In the genomic region with DNA sequence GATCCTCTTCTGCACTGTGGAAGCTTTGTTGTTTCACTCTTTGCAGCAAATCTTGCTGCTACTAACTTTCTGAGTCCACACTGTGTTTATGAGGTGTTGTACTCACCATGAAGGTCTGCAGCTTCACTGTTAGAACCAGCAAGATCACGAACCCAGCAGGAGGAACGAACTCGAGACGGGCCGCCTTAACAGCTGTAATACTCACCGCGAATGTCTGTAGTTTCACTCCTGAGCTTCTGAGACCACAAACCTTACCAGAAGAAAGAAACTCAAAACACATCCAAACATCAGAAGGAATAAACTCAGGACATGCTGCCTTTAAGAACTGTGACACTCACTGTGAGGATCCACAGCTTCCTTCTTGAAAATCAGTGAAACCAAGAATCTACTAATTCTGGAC, we compare ENCODE assay signal across 15 cellular contexts. TPM values are rescaled to one million over a fixed set of nuclear protein-coding genes. Genes with fewer than 3 reads are reported as not detected.
A peak's percentile ranks its signal among the peaks of the same experiment; 100 is the strongest.
DNase-seq lines count a peak whose midpoint lies in the region; ATAC-seq, FAIRE-seq and TF ChIP-seq lines count a peak whose summit lies in the region.
"Had no signal": no experiment of that assay in that cellular context is flagged by ENCODE, and none has a peak within 500 bp of the region (broad histone marks: within the 10 kb centered on the region; RNA-seq: fewer than 3 reads in every experiment).

No MANE protein-coding gene starts in this region.

- peak; percentile 24 for DNase-seq in DND-41
- no peak for DNase-seq in GM23338 (ENCODE audit: low spot score)
- no peak for DNase-seq in H1 (ENCODE audit: low read depth in 1 of 2, low spot score in 2 of 2)
- DNase-seq in DMS 273 (lab: John Stamatoyannopoulos, UW; ENCODE audit: unreplicated experiment): no peak
- no peak for DNase-seq in mucosa of descending colon
- no peak for DNase-seq in occipital lobe (lab: John Stamatoyannopoulos, UW)
- DNase-seq: Caco-2; CD8-positive, alpha-beta memory T cell; DMS53; GM23248; H9; KBM-7 had no signal

- H2AFZ ChIP-seq in DND-41 (ENCODE audit: low read depth, low read length) (no peak overlapping the region), GM23338 (peak overlapping the region; percentile 43; the same call in 1 of the 2 replicates), KMS-11 (ENCODE audit: low read depth) (peak overlapping the region; percentile 61), H1 (ENCODE audit: low read length) (peak overlapping the region; percentile 32; the same call in 1 of the 2 replicates)
- H2AFZ ChIP-seq: GM23248 had no signal

- H3K27me3 Mint-ChIP-seq in GM23338 (ENCODE audit: insufficient read depth, low read depth, poor library complexity): peaks cover 4% of the 10 kb centered on the region

- no peak overlapping the region for H2BK12ac ChIP-seq in H1 (ENCODE audit: low read depth, low read length)

- CTCF ChIA-PET in H1 (lab: Charles Lee; ENCODE audit: partially characterized antibody): no interaction called here

- peaks cover 4% of the 10 kb centered on the region; the same call in 2 of the 3 replicates for H3K9me3 Mint-ChIP-seq in GM23338
- H3K9me3 Mint-ChIP-seq: CD8-positive, alpha-beta memory T cell had no signal

- H3K27me3 ChIP-seq in DND-41 (ENCODE audit: insufficient read depth, low read length, poor library complexity): no peaks in the 10 kb centered on the region
- no peaks in the 10 kb centered on the region for H3K27me3 ChIP-seq in GM23338 (ENCODE audit: insufficient read depth)
- H3K27me3 ChIP-seq in KMS-11 (ENCODE audit: insufficient read depth, low read depth): no peaks in the 10 kb centered on the region
- no peaks in the 10 kb centered on the region for H3K27me3 ChIP-seq in H1 (replicated peaks in 1 of 4; ENCODE audit: control insufficient read depth in 3 of 4, extremely low read depth in 1 of 4, insufficient read depth in 3 of 4, low read length in 3 of 4)

- no peak for TF ChIP-seq CTCF in DND-41 (IDR thresholded peaks at IDR 0.05; ENCODE audit: borderline replicate concordance, extremely low read depth, low read length, poor library complexity, severe bottlenecking)
- TF ChIP-seq CTCF in GM23338 (conservative IDR thresholded peaks at IDR 0.05; ENCODE audit: low read depth in 2 of 2): no peak
- no peak for TF ChIP-seq CTCF in KMS-11 (conservative IDR thresholded peaks at IDR 0.05; ENCODE audit: low read depth, low read length)
- no peak for TF ChIP-seq CTCF in H1 (IDR thresholded peaks at IDR 0.05; ENCODE audit: control extremely low read depth in 1 of 3, insufficient read depth in 1 of 3, low read depth in 1 of 3, low read length in 3 of 3)
- TF ChIP-seq CTCF in mucosa of descending colon (IDR thresholded peaks at IDR 0.05): no peak

- no peak overlapping the region for H4K8ac ChIP-seq in H1 (ENCODE audit: extremely low read depth, insufficient read depth, low read length)

- ATAC-seq in DND-41 (ENCODE audit: insufficient read depth, low read depth) (peak; percentile 59), GM23338 (no peak), mucosa of descending colon (no peak)

- no peaks in the 10 kb centered on the region for H3K23me2 ChIP-seq in H1 (ENCODE audit: low read depth, low read length)

- H3K14ac ChIP-seq in H1 (ENCODE audit: insufficient read length): no peak overlapping the region

- H2BK5ac ChIP-seq in H1 (ENCODE audit: low read depth, low read length): no peak overlapping the region

- H3K27ac ChIP-seq in DND-41 (ENCODE audit: low read length): no peak overlapping the region
- H3K27ac ChIP-seq in GM23338 (ENCODE audit: low read depth): no peak overlapping the region
- H3K27ac ChIP-seq in KMS-11: peak overlapping the region; percentile 74
- no peak overlapping the region for H3K27ac ChIP-seq in H1 (ENCODE audit: low read depth, low read length)
- H3K27ac ChIP-seq: 22Rv1, GM23248 had no signal

- no peak for TF ChIP-seq RAD21 in H1 (IDR thresholded peaks at IDR 0.05 in 1 of 2, conservative IDR thresholded peaks at IDR 0.05 in 1 of 2; ENCODE audit: low read depth in 2 of 2, low read length in 2 of 2)

- no peak overlapping the region for H3K4ac ChIP-seq in H1 (replicated peaks; ENCODE audit: insufficient read length, low read depth, low read length)

- H3K4me2 ChIP-seq in DND-41 (ENCODE audit: insufficient read depth, low read length) (no peak overlapping the region), GM23338 (no peak overlapping the region), KMS-11 (peak overlapping the region; percentile 75), H1 (ENCODE audit: insufficient read depth in 1 of 2, low read depth in 2 of 2, low read length in 2 of 2) (no peak overlapping the region)

- H3K79me1 ChIP-seq in H1 (ENCODE audit: low read depth, low read length): no peaks in the 10 kb centered on the region

- no peak overlapping the region for H3K4me3 Mint-ChIP-seq in GM23338
- H3K4me3 Mint-ChIP-seq: CD14-positive monocyte; CD8-positive, alpha-beta memory T cell; H9 had no signal

- H3K9ac ChIP-seq in DND-41 (ENCODE audit: low read depth, low read length): no peak overlapping the region
- peak overlapping the region; percentile 6; the same call in 1 of the 2 replicates for H3K9ac ChIP-seq in KMS-11
- H3K9ac ChIP-seq in H1 (replicated peaks in 1 of 4; ENCODE audit: extremely low read depth in 1 of 4, low read depth in 3 of 4, low read length in 3 of 4): no peak overlapping the region
- H3K9ac ChIP-seq: GM23248 had no signal

- H4K91ac ChIP-seq in H1 (replicated peaks; ENCODE audit: insufficient read length, low read length): no peak overlapping the region

- no peak overlapping the region for H3K18ac ChIP-seq in H1 (ENCODE audit: extremely low read depth, low read length)

- H2BK120ac ChIP-seq in H1 (replicated peaks; ENCODE audit: low read depth, low read length): no peak overlapping the region

- no peak for FAIRE-seq in H1 (lab: Jason Lieb, UNC)

- no peak overlapping the region for H2BK20ac ChIP-seq in H1 (ENCODE audit: low read length)

- H3K4me1 ChIP-seq in DND-41 (ENCODE audit: insufficient read depth, low read length) (no peaks in the 10 kb centered on the region), GM23338 (ENCODE audit: insufficient read depth) (no peaks in the 10 kb centered on the region), KMS-11 (ENCODE audit: low read depth, poor library complexity, severe bottlenecking) (peaks cover 24% of the 10 kb centered on the region), H1 (replicated peaks in 1 of 4; ENCODE audit: control insufficient read depth in 3 of 4, insufficient read depth in 4 of 4, low read length in 3 of 4) (no peaks in the 10 kb centered on the region), mucosa of descending colon (ENCODE audit: low read depth) (no peaks in the 10 kb centered on the region)
- H3K4me1 ChIP-seq: Caco-2 had no signal

- peaks cover 5% of the 10 kb centered on the region for H3K9me3 ChIP-seq in DND-41 (ENCODE audit: insufficient read depth, low read length, severe bottlenecking)
- no peaks in the 10 kb centered on the region for H3K9me3 ChIP-seq in H1 (ENCODE audit: insufficient read depth in 2 of 2, low read depth in 1 of 2, low read length in 1 of 2)
- no peaks in the 10 kb centered on the region for H3K9me3 ChIP-seq in mucosa of descending colon
- H3K9me3 ChIP-seq: Caco-2 had no signal

- no peak overlapping the region for H4K5ac ChIP-seq in H1 (ENCODE audit: insufficient read length, low read depth, low read length)

- H4K20me1 ChIP-seq in DND-41 (ENCODE audit: insufficient read depth, low read length) (no peaks in the 10 kb centered on the region), GM23338 (replicated peaks; ENCODE audit: insufficient read depth) (no peaks in the 10 kb centered on the region), KMS-11 (ENCODE audit: insufficient read depth) (no peaks in the 10 kb centered on the region), H1 (replicated peaks in 1 of 2; ENCODE audit: control insufficient read depth in 1 of 2, insufficient read depth in 2 of 2, low read length in 2 of 2) (no peaks in the 10 kb centered on the region)

- no peaks in the 10 kb centered on the region for H3K36me3 ChIP-seq in DND-41 (ENCODE audit: insufficient read depth, low read length)
- no peaks in the 10 kb centered on the region for H3K36me3 ChIP-seq in GM23338 (ENCODE audit: insufficient read depth)
- no peaks in the 10 kb centered on the region for H3K36me3 ChIP-seq in KMS-11 (ENCODE audit: insufficient read depth)
- H3K36me3 ChIP-seq in H1 (ENCODE audit: control insufficient read depth in 2 of 4, insufficient read depth in 4 of 4, low read length in 3 of 4): no peaks in the 10 kb centered on the region
- no peaks in the 10 kb centered on the region for H3K36me3 ChIP-seq in mucosa of descending colon (ENCODE audit: low read depth)

- 92% methylated on average over 7 of the region's 7 CpGs; no CpG with 5 or more reads in 1 of the 2 experiments for WGBS in H1 (ENCODE audit: extremely low coverage in 1 of 2, insufficient coverage in 1 of 2, insufficient read length in 1 of 2, insufficient replicate concordance in 2 of 2, low coverage in 1 of 2, low lambda C conversion rate in 2 of 2, missing lambda C conversion rate in 1 of 2), 2 experiments

- H3K23ac ChIP-seq in H1 (ENCODE audit: insufficient read length): no peak overlapping the region

- H3K56ac ChIP-seq in H1 (replicated peaks; ENCODE audit: insufficient read length, low read depth, low read length): no peak overlapping the region

- H3K4me1 Mint-ChIP-seq in GM23338: no peaks in the 10 kb centered on the region
- H3K4me1 Mint-ChIP-seq: CD8-positive, alpha-beta memory T cell; H9 had no signal

- TF ChIP-seq EP300 in H1 (IDR thresholded peaks at IDR 0.05; ENCODE audit: borderline replicate concordance in 1 of 2, low read depth in 2 of 2, low read length in 2 of 2): no peak

- no peak for TF ChIP-seq POLR2A in H1 (IDR thresholded peaks at IDR 0.05; ENCODE audit: control extremely low read depth in 1 of 2, low read depth in 2 of 2, low read length in 2 of 2)

- POLR2A ChIA-PET in H1 (lab: Charles Lee; ENCODE audit: partially characterized antibody): no interaction called here

- no peak overlapping the region for H3K27ac Mint-ChIP-seq in GM23338
- H3K27ac Mint-ChIP-seq: CD14-positive monocyte; CD8-positive, alpha-beta memory T cell had no signal

- no peaks in the 10 kb centered on the region for H3F3A ChIP-seq in GM23338 (replicated peaks; ENCODE audit: low read depth)

- no peaks in the 10 kb centered on the region for H3K36me3 Mint-ChIP-seq in GM23338 (ENCODE audit: low read depth)
- H3K36me3 Mint-ChIP-seq: CD14-positive monocyte; CD8-positive, alpha-beta memory T cell had no signal

- intact Hi-C loops in mucosa of descending colon (cut with DNase I, micrococcal nuclease): no loop called here

- 0 out of 2 replicates have a peak, but pooled peaks cover 7% of the 10 kb centered on the region for H3K9me2 ChIP-seq in GM23338 (ENCODE audit: insufficient read depth)

- no peak overlapping the region for H2BK15ac ChIP-seq in H1 (ENCODE audit: low read length)

- no peak overlapping the region for H2AK5ac ChIP-seq in H1 (ENCODE audit: low read depth, low read length)

- H3K79me2 ChIP-seq in DND-41 (ENCODE audit: insufficient read depth, low read length) (no peaks in the 10 kb centered on the region), GM23338 (replicated peaks; ENCODE audit: insufficient read depth) (no peaks in the 10 kb centered on the region), KMS-11 (ENCODE audit: insufficient read depth, low read depth) (no peaks in the 10 kb centered on the region), H1 (ENCODE audit: control insufficient read depth in 1 of 2, insufficient read depth in 2 of 2, low read length in 2 of 2) (no peaks in the 10 kb centered on the region)

- H3K4me3 ChIP-seq in DND-41 (ENCODE audit: low read depth in 1 of 2, low read length in 2 of 2) (no peak overlapping the region), GM23338 (no peak overlapping the region), KMS-11 (IDR thresholded peaks at IDR 0.05; ENCODE audit: insufficient read depth, low read depth, low read length) (no peak overlapping the region), H1 (ENCODE audit: extremely low read depth in 1 of 4, insufficient read depth in 2 of 4, low read depth in 3 of 4, low read length in 4 of 4) (no peak overlapping the region), mucosa of descending colon (no peak overlapping the region)
- H3K4me3 ChIP-seq: GM23248 had no signal

RNA-seq across cellular contexts. Expression of a gene that starts 48.1 kb away (rescaled TPM):
- 18.6 and 20.9 TPM in 2 replicates for total RNA-seq in GM23338 (2014; rRNA removed; shearing (Covaris generic))
- polyA plus RNA-seq in GM23338 (2016; fragmentation: Nextera tagmentation; extraction: Ambion mirVana) (3.2 and 3.8 TPM in 2 replicates), H1 (2011; rRNA removed) (4.9 and 5.2 TPM in 2 replicates)
- 19.5 and 19.6 TPM in 2 replicates for total RNA-seq in H1 (2021; fragmentation: NEBNext Ultra II Directional; extraction: Animal tissue kit (Norgen Biotek cat#: 25700))
- 5.6 TPM for polyA plus RNA-seq in H1 (2011; cell fraction: cytosol; rRNA removed)
- 7.0 TPM for polyA plus RNA-seq in H1 (2011; cell fraction: nucleus; rRNA removed)
- 8.4 to 10.4 TPM (median 9.2 TPM) in 4 replicates for polyA plus RNA-seq in H1 (2012, experiment 1 of 2)
- polyA plus RNA-seq in H1 (2012, experiment 2 of 2): 1.5 TPM
- 16.8 TPM for polyA plus RNA-seq in H1 (2013, experiment 1 of 2)
- polyA plus RNA-seq in H1 (2013, experiment 2 of 2): 18.6 TPM
- polyA minus RNA-seq in H1 (2011; rRNA and poly(A)+ RNA removed): 21.6 and 25.8 TPM in 2 replicates
- polyA minus RNA-seq in H1 (2011; cell fraction: cytosol; rRNA and poly(A)+ RNA removed): 13.2 TPM
- 11.7 TPM for polyA minus RNA-seq in H1 (2011; cell fraction: nucleus; rRNA and poly(A)+ RNA removed)
- total RNA-seq in mucosa of descending colon (10 to 100 TPM; 33.7 to 77.0 (median 54.4) TPM), occipital lobe (3.1 TPM)
